1 cellular context compared by ENCODE assay signal in the genomic region with DNA sequence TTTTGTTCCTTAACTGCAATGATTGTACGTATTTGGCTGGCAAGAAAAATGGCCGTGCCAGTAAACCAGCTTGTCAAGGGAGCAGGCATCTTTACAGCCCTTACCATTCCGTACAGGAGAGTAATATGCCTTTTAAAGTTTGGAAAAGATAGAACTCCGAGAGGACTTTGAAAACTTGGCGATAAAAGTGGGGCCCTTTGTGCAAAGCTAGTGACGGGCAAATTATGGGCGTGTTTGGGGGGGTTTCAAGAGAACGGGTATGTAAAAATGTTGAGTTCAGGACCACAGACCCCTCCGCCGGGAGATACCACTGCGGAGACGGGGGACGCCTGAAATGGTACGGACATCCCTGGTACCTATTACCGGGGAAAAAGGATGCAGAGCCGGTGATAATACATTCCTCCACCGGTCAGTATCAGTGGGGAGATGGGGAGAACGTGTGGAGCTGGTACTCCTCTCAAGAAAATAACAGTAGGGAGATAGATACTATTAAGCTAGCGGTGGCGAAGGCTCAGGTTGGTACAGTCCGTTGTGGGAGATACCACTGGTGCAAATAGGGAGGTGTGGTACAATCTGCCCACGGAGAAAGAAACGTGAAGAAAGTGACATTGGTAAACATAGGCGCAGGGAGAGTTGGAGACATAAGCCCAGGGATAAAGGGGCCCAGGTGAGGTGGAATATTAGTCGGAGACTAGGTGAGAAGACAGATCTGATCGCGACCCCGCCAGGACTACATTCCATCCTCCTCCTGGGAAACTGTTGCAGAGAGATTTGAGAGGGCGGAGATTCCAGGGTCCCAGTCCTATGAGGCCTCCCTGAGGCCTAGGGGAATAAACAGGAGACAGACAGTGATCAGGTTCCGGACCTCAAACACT.
TF ChIP-seq lines count a peak whose summit lies in the region.

No MANE protein-coding gene starts in this region.

TF ChIP-seq in A549, 52 proteins besides CTCF, POLR2A, EP300 and RAD21 (continued from another document):
- TF ChIP-seq, protein P1, sequence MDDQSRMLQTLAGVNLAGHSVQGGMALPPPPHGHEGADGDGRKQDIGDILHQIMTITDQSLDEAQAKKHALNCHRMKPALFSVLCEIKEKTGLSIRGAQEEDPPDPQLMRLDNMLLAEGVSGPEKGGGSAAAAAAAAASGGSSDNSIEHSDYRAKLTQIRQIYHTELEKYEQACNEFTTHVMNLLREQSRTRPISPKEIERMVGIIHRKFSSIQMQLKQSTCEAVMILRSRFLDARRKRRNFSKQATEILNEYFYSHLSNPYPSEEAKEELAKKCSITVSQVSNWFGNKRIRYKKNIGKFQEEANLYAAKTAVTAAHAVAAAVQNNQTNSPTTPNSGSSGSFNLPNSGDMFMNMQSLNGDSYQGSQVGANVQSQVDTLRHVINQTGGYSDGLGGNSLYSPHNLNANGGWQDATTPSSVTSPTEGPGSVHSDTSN (IDR thresholded peaks at IDR 0.05), result no peak
- peak; percentile 50 for TF ChIP-seq BHLHE40 (IDR thresholded peaks at IDR 0.05; ENCODE audit: low read depth, low read length)
- TF ChIP-seq RARB (CRISPR knock-in tag; IDR thresholded peaks at IDR 0.05), result no peak
- peak; percentile 80 for TF ChIP-seq GATA3 (IDR thresholded peaks at IDR 0.05; ENCODE audit: borderline replicate concordance)
- TF ChIP-seq ZSCAN20 (CRISPR knock-in tag; IDR thresholded peaks at IDR 0.05), result no peak
- no peak for TF ChIP-seq CHD4 (IDR thresholded peaks at IDR 0.05; ENCODE audit: borderline replicate concordance)
- peak in 1 of 2 experiments; percentile 23; a peak in 1 of 5 replicates for TF ChIP-seq JUN (IDR thresholded peaks at IDR 0.05)
- TF ChIP-seq ZC3H11A (IDR thresholded peaks at IDR 0.05), result no peak
- no peak for TF ChIP-seq HOXB5 (CRISPR knock-in tag; IDR thresholded peaks at IDR 0.05)
- TF ChIP-seq MYC (IDR thresholded peaks at IDR 0.05; ENCODE audit: borderline replicate concordance, low read length), result no peak
- TF ChIP-seq RFX5 (IDR thresholded peaks at IDR 0.05), result no peak
- no peak for TF ChIP-seq NFE2L2 (conservative IDR thresholded peaks at IDR 0.05; ENCODE audit: low read length)
TF ChIP-seq in A549: peak in this region for 3.
